In the genomic region with DNA sequence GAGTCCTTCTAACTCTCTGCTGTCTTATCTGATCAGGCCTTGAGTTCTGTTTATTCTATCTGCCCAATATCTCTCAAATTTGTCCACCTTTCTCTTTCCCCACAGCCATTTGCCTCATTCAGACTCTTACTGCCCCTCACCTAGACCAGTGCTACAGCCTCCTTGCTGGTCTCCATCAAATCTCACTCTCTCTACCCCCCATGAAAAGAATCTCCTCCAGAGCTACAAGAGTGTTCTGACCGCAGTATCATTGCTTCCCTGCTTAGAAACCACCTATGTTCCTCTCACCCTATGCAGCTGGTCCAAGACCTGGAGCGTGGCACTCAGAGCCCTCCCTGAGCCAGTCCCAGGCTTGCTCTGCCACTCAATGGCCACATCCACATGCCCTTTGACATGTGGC, we compare ENCODE assay signal across 24 cellular contexts.
DNase-seq lines count a peak whose midpoint lies in the region; ATAC-seq, FAIRE-seq and TF ChIP-seq lines count a peak whose summit lies in the region.
"Had no signal": no experiment of that assay in that cellular context is flagged by ENCODE, and none has a peak within 500 bp of the region (broad histone marks: within the 10 kb centered on the region; RNA-seq: fewer than 3 reads in every experiment).

No MANE protein-coding gene starts in this region.

- H3K36me3 ChIP-seq in endothelial cell of umbilical vein (ENCODE audit: control insufficient read depth in 2 of 2, extremely low read depth in 1 of 2, insufficient read depth in 2 of 2, low read length in 2 of 2) = no peaks in the 10 kb centered on the region
- H3K36me3 ChIP-seq in parathyroid adenoma (ENCODE audit: control insufficient read depth, insufficient read depth, low read length) = no peaks in the 10 kb centered on the region
- H3K36me3 ChIP-seq: adrenal gland; BLaER1 treated with 17β-estradiol and CSF1 and Interleukin-3, amounts not matched to agents 10 nM and 100 nM; left lung; right atrium auricular region; upper lobe of right lung; WERI-Rb-1 had no signal

- no peak for DNase-seq in stimulated activated naive CD8-positive, alpha-beta T cell treated with anti-CD3 and anti-CD28 coated beads, Interleukin-15, Interleukin-2, amounts not matched to agents 100 U/mL and 50 U/mL, for 24 hours
- DNase-seq in endothelial cell of umbilical vein (ENCODE audit: low read depth, low spot score) (no peak), NCI-H82 treated with DMSO at 0.1 percent for 48 hours (lab: John Stamatoyannopoulos, UW; ENCODE audit: unreplicated experiment) (no peak), urothelium cell line (ENCODE audit: low spot score) (no peak)
- no peak for DNase-seq in activated CD4-positive, alpha-beta memory T cell treated with anti-CD3 and anti-CD28 coated beads for 36 hours
- DNase-seq in stimulated activated CD4-positive, alpha-beta T cell treated with anti-CD3 and anti-CD28 coated beads, Interleukin-15, amount 100 ng/mL, for 24 hours = no peak
- DNase-seq: adrenal gland; left lung; mucosa of descending colon; NCI-H1436; NCI-H69; SIG-M5; stimulated activated naive CD4-positive, alpha-beta T cell treated with Interleukin-2 at 50 U/mL for 16 hours; T-helper 17 cell; upper lobe of right lung; WERI-Rb-1 had no signal

- TF ChIP-seq POLR2A in endothelial cell of umbilical vein (IDR thresholded peaks at IDR 0.05; ENCODE audit: low read depth, low read length) = no peak

- FAIRE-seq in endothelial cell of umbilical vein (lab: Jason Lieb, UNC) (no peak), urothelium cell line (lab: Jason Lieb, UNC) (no peak)
- FAIRE-seq: A549, D721Med had no signal

- H3K4me1 ChIP-seq in endothelial cell of umbilical vein (ENCODE audit: control insufficient read depth, extremely low read depth, insufficient read depth, low read length) (peaks cover 23% of the 10 kb centered on the region), parathyroid adenoma (peaks cover 27% of the 10 kb centered on the region)

- H3K9ac ChIP-seq in endothelial cell of umbilical vein (replicated peaks; ENCODE audit: extremely low read depth, insufficient read depth, low read length) (no peak overlapping the region), parathyroid adenoma (no peak overlapping the region)
- H3K9ac ChIP-seq: BLaER1 treated with 17β-estradiol and CSF1 and Interleukin-3, amounts not matched to agents 10 nM and 100 nM had no signal

- H3K27me3 Mint-ChIP-seq in stimulated activated naive CD8-positive, alpha-beta T cell treated with anti-CD3 and anti-CD28 coated beads, Interleukin-15, Interleukin-2, amounts not matched to agents 100 ng/mL and 50 ng/mL, for 24 hours = no peaks in the 10 kb centered on the region
- H3K27me3 Mint-ChIP-seq in activated CD4-positive, alpha-beta memory T cell treated with anti-CD3 and anti-CD28 coated beads for 36 hours = peaks cover 2% of the 10 kb centered on the region

- peak overlapping the region; percentile 60 for H3K27ac Mint-ChIP-seq in stimulated activated naive CD8-positive, alpha-beta T cell treated with anti-CD3 and anti-CD28 coated beads, Interleukin-15, Interleukin-2, amounts not matched to agents 100 ng/mL and 50 ng/mL, for 24 hours
- H3K27ac Mint-ChIP-seq in activated CD4-positive, alpha-beta memory T cell treated with anti-CD3 and anti-CD28 coated beads for 36 hours = no peak overlapping the region
- H3K27ac Mint-ChIP-seq: activated T-helper 17 cell treated with anti-CD3 and anti-CD28 coated beads, Interleukin-2, amount 50 U/mL, for 72 hours; T-helper 17 cell had no signal

- intact Hi-C loops in endothelial cell of umbilical vein (cut with micrococcal nuclease) = loop anchor here (5.0 kb wide), 2 partner anchors 127 to 282 kb away; a partner anchor contains a TSS
- intact Hi-C loops in activated CD4-positive, alpha-beta memory T cell treated with anti-CD3 and anti-CD28 coated beads for 36 hours (cut with micrococcal nuclease) = no loop called here

- H3K9me3 Mint-ChIP-seq in stimulated activated naive CD8-positive, alpha-beta T cell treated with anti-CD3 and anti-CD28 coated beads, Interleukin-15, Interleukin-2, amounts not matched to agents 100 ng/mL and 50 ng/mL, for 24 hours = peaks cover 4% of the 10 kb centered on the region
- no peaks in the 10 kb centered on the region for H3K9me3 Mint-ChIP-seq in activated CD4-positive, alpha-beta memory T cell treated with anti-CD3 and anti-CD28 coated beads for 36 hours

- CTCF ChIA-PET in endothelial cell of umbilical vein (lab: Charles Lee) = interaction anchor here (1.3 to 1.8 kb wide), 2 partner anchors 10 to 58 kb away, joined by 3 to 4 read pairs; no protein-coding TSS in a partner anchor
- CTCF ChIA-PET in activated CD4-positive, alpha-beta memory T cell treated with anti-CD3 and anti-CD28 coated beads for 36 hours (lab: Charles Lee) = no interaction called here

- TF ChIP-seq CTCF in endothelial cell of umbilical vein (IDR thresholded peaks at IDR 0.05; ENCODE audit: extremely low read depth in 1 of 2, insufficient read depth in 1 of 2, low read depth in 1 of 2, low read length in 2 of 2) (no peak), parathyroid adenoma (IDR thresholded peaks at IDR 0.05) (no peak)

- H3K27ac ChIP-seq in endothelial cell of umbilical vein (ENCODE audit: insufficient read depth, low read depth, low read length) = no peak overlapping the region
- H3K27ac ChIP-seq in parathyroid adenoma = peak overlapping the region; percentile 93
- H3K27ac ChIP-seq: WERI-Rb-1 had no signal

- ATAC-seq in stimulated activated naive CD8-positive, alpha-beta T cell treated with anti-CD3 and anti-CD28 coated beads, Interleukin-15, Interleukin-2, amounts not matched to agents 100 U/mL and 50 U/mL, for 24 hours = no peak
- ATAC-seq: activated T-helper 17 cell treated with anti-CD3 and anti-CD28 coated beads, Interleukin-2, amount 50 U/mL, for 72 hours; esophagus mucosa; left lung; mucosa of descending colon; T-helper 17 cell; upper lobe of right lung had no signal

- H3K4me3 ChIP-seq in endothelial cell of umbilical vein (replicated peaks in 1 of 3; ENCODE audit: insufficient read depth in 1 of 3, low read depth in 1 of 3, low read length in 3 of 3) (no peak overlapping the region), parathyroid adenoma (ENCODE audit: low read depth, low read length) (no peak overlapping the region)
- H3K4me3 ChIP-seq: A549; adrenal gland; BLaER1 treated with 17β-estradiol and CSF1 and Interleukin-3, amounts not matched to agents 10 nM and 100 nM; left lung; mucosa of descending colon; right atrium auricular region; upper lobe of right lung had no signal

- H3K27me3 ChIP-seq in endothelial cell of umbilical vein (ENCODE audit: control insufficient read depth in 2 of 2, insufficient read depth in 2 of 2, low read length in 2 of 2) = no peaks in the 10 kb centered on the region
- no peaks in the 10 kb centered on the region for H3K27me3 ChIP-seq in parathyroid adenoma (ENCODE audit: control insufficient read depth, insufficient read depth, low read length)
- H3K27me3 ChIP-seq: adrenal gland; BLaER1 treated with 17β-estradiol and CSF1 and Interleukin-3, amounts not matched to agents 10 nM and 100 nM; left lung; right atrium auricular region; upper lobe of right lung had no signal

- H3K9me3 ChIP-seq in endothelial cell of umbilical vein (replicated peaks; ENCODE audit: control insufficient read depth, insufficient read depth, low read length) = no peaks in the 10 kb centered on the region
- no peaks in the 10 kb centered on the region for H3K9me3 ChIP-seq in parathyroid adenoma (ENCODE audit: control insufficient read depth, low read length)
- H3K9me3 ChIP-seq: A549, adrenal gland, left lung, mucosa of descending colon, right atrium auricular region, upper lobe of right lung had no signal

- H3K4me2 ChIP-seq in endothelial cell of umbilical vein (ENCODE audit: insufficient read depth, low read length) (no peak overlapping the region), parathyroid adenoma (ENCODE audit: low read length) (no peak overlapping the region)
- H3K4me2 ChIP-seq: A549 had no signal

- no peak overlapping the region for H3K4me3 Mint-ChIP-seq in stimulated activated naive CD8-positive, alpha-beta T cell treated with anti-CD3 and anti-CD28 coated beads, Interleukin-15, Interleukin-2, amounts not matched to agents 100 ng/mL and 50 ng/mL, for 24 hours
- no peak overlapping the region for H3K4me3 Mint-ChIP-seq in activated CD4-positive, alpha-beta memory T cell treated with anti-CD3 and anti-CD28 coated beads for 36 hours
- H3K4me3 Mint-ChIP-seq: activated T-helper 17 cell treated with anti-CD3 and anti-CD28 coated beads, Interleukin-2, amount 50 U/mL, for 72 hours; T-helper 17 cell had no signal

- H3K4me1 Mint-ChIP-seq in stimulated activated naive CD8-positive, alpha-beta T cell treated with anti-CD3 and anti-CD28 coated beads, Interleukin-15, Interleukin-2, amounts not matched to agents 100 ng/mL and 50 ng/mL, for 24 hours (ENCODE audit: low read depth) = peaks cover 56% of the 10 kb centered on the region
- H3K4me1 Mint-ChIP-seq in activated CD4-positive, alpha-beta memory T cell treated with anti-CD3 and anti-CD28 coated beads for 36 hours (ENCODE audit: low read depth) = peaks cover 23% of the 10 kb centered on the region

- H3K79me2 ChIP-seq in endothelial cell of umbilical vein (ENCODE audit: control insufficient read depth, insufficient read depth, low read length) = no peaks in the 10 kb centered on the region
- no peaks in the 10 kb centered on the region for H3K79me2 ChIP-seq in parathyroid adenoma

- no peaks in the 10 kb centered on the region for H4K20me1 ChIP-seq in endothelial cell of umbilical vein (replicated peaks; ENCODE audit: control insufficient read depth, extremely low read depth, insufficient read depth, low read length)
- H4K20me1 ChIP-seq: BLaER1 treated with 17β-estradiol and CSF1 and Interleukin-3, amounts not matched to agents 10 nM and 100 nM had no signal

- no peaks in the 10 kb centered on the region for H3K36me3 Mint-ChIP-seq in stimulated activated naive CD8-positive, alpha-beta T cell treated with anti-CD3 and anti-CD28 coated beads, Interleukin-15, Interleukin-2, amounts not matched to agents 100 ng/mL and 50 ng/mL, for 24 hours (ENCODE audit: low read depth)
- H3K36me3 Mint-ChIP-seq in activated CD4-positive, alpha-beta memory T cell treated with anti-CD3 and anti-CD28 coated beads for 36 hours = no peaks in the 10 kb centered on the region

- H3K9me1 ChIP-seq in endothelial cell of umbilical vein (replicated peaks; ENCODE audit: control insufficient read depth, extremely low read depth, insufficient read depth, low read length) = no peaks in the 10 kb centered on the region

- dilution Hi-C loops in endothelial cell of umbilical vein (cut with MboI; ENCODE audit: extremely low pct_ligation_motif_present, low sequenced_read_pairs) = no loop called here

- POLR2A ChIA-PET in endothelial cell of umbilical vein (lab: Charles Lee) = no interaction called here
- POLR2A ChIA-PET in activated CD4-positive, alpha-beta memory T cell treated with anti-CD3 and anti-CD28 coated beads for 36 hours (lab: Charles Lee) = no interaction called here

- no TSS peak for BruUV-seq in endothelial cell of umbilical vein (replicated peaks; lab: Mats Ljungman, UMichigan)

- H2AFZ ChIP-seq in endothelial cell of umbilical vein (ENCODE audit: low read depth, low read length) (peak overlapping the region; percentile 42), parathyroid adenoma (peak overlapping the region; percentile 42)

TF ChIP-seq in endothelial cell of umbilical vein, 7 proteins besides CTCF, POLR2A, EP300 and RAD21 (continues in another document):
- no peak for TF ChIP-seq GATA2 (IDR thresholded peaks at IDR 0.05; ENCODE audit: insufficient read depth, insufficient read length, low read depth, low read length)
